9 cellular contexts compared by ENCODE assay signal in the genomic region with DNA sequence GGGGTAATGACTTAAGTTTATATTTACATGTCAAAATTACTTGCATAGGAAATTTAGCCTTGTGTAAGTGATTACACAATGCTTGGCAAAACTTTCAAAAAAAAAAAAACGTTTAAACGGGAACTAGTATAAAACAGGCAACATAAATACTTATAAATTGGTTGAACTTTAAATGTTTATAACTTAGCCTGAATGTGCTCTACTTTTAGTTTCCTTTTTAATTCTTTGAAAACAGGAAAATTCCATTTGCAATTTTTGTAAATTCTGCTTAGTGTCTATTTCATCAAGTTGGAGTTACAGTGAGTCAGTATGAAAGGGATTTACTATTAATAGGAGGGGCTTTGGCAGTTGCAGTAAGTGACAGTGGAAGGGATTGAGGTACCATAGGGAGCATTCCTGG. TPM values are rescaled to one million over a fixed set of nuclear protein-coding genes. Genes with fewer than 3 reads are reported as not detected.
DNase-seq lines count a peak whose midpoint lies in the region; ATAC-seq and TF ChIP-seq lines count a peak whose summit lies in the region.
"Had no signal": no experiment of that assay in that cellular context is flagged by ENCODE, and none has a peak within 500 bp of the region (broad histone marks: within the 10 kb centered on the region; RNA-seq: fewer than 3 reads in every experiment).

No MANE protein-coding gene starts in this region.

- TF ChIP-seq EP300 in transverse colon (IDR thresholded peaks at IDR 0.05; ENCODE audit: low read depth): no peak

- H3K4me3 ChIP-seq in iPS-18a (ENCODE audit: low read length) (peak overlapping the region; percentile 94), transverse colon (peak overlapping the region in 2 of 4 donors; percentile 56 to 87)

- ATAC-seq in activated T-cell treated with anti-CD3 and anti-CD28 coated beads, Interleukin-2, amount 50 U/mL, for 72 hours (replicated peaks in 1 of 2): no peak
- ATAC-seq in HG02870 (IDR thresholded peaks at IDR 0.05; ENCODE audit: unreplicated experiment): no peak

- no peak overlapping the region for H3K9ac ChIP-seq in iPS-18a (ENCODE audit: low read length)

- peaks cover 8% of the 10 kb centered on the region for H3K4me1 ChIP-seq in iPS-18a (ENCODE audit: control insufficient read depth, low read depth, low read length)
- H3K4me1 ChIP-seq in transverse colon: peaks cover 0 to 30% (median 0%) of the 10 kb centered on the region in 4 donors

- H3K9me3 Mint-ChIP-seq in activated T-cell treated with anti-CD3 and anti-CD28 coated beads, Interleukin-2, amount 50 U/mL, for 72 hours: peaks cover 0 to 1% of the 10 kb centered on the region in 2 donors
- no peaks in the 10 kb centered on the region for H3K9me3 Mint-ChIP-seq in activated T-helper 2 cell treated with anti-CD3 and anti-CD28 coated beads, Interferon-gamma antibody, Interleukin-2, Interleukin-4, amounts not matched to agents 10 μg/mL and 5 μg/mL and 100 μg/mL, durations not matched to agents 14 hours and 24 hours and 36 hours

- DNase-seq in activated T-cell treated with anti-CD3 and anti-CD28 coated beads, Interleukin-2, amount 50 U/mL, for 72 hours: no peak
- DNase-seq in activated T-cell treated with anti-CD3 and anti-CD28 coated beads, Interleukin-2, amount 50 U/mL, for 48 hours: no peak
- DNase-seq in activated T-helper 2 cell treated with anti-CD3 and anti-CD28 coated beads, Interferon-gamma antibody, Interleukin-2, Interleukin-4, amounts not matched to agents 10 μg/mL and 5 μg/mL and 100 μg/mL, durations not matched to agents 14 hours and 24 hours and 36 hours (ENCODE audit: low spot score): no peak
- DNase-seq in transverse colon (no peak), DMS53 (lab: John Stamatoyannopoulos, UW) (no peak), cerebellum (ENCODE audit: low spot score) (no peak)
- DNase-seq: NCI-H2171 treated with DMSO at 0.1 percent for 48 hours had no signal

- H3K27me3 Mint-ChIP-seq in activated T-cell treated with anti-CD3 and anti-CD28 coated beads, Interleukin-2, amount 50 U/mL, for 72 hours (ENCODE audit: low read depth): peaks cover 7% of the 10 kb centered on the region
- no peaks in the 10 kb centered on the region for H3K27me3 Mint-ChIP-seq in activated T-helper 2 cell treated with anti-CD3 and anti-CD28 coated beads, Interferon-gamma antibody, Interleukin-2, Interleukin-4, amounts not matched to agents 10 μg/mL and 5 μg/mL and 100 μg/mL, durations not matched to agents 14 hours and 24 hours and 36 hours (ENCODE audit: low read depth)

- TF ChIP-seq CTCF in transverse colon (IDR thresholded peaks at IDR 0.05): no peak

- H3K36me3 Mint-ChIP-seq in activated T-cell treated with anti-CD3 and anti-CD28 coated beads, Interleukin-2, amount 50 U/mL, for 72 hours (ENCODE audit: insufficient read depth in 2 of 2): peaks cover 11 to 14% of the 10 kb centered on the region in 2 donors
- H3K36me3 Mint-ChIP-seq in activated T-helper 2 cell treated with anti-CD3 and anti-CD28 coated beads, Interferon-gamma antibody, Interleukin-2, Interleukin-4, amounts not matched to agents 10 μg/mL and 5 μg/mL and 100 μg/mL, durations not matched to agents 14 hours and 24 hours and 36 hours (ENCODE audit: low read depth): peaks cover 23% of the 10 kb centered on the region

- in situ Hi-C loops in transverse colon (cut with MboI; ENCODE audit: low pct_ligation_motif_present in 1 of 4, low pct_unique_long_range_greater_than_20kb in 1 of 4, low sequenced_read_pairs in 3 of 4): no loop called here

- peaks cover 51% of the 10 kb centered on the region for H3K4me1 Mint-ChIP-seq in activated T-cell treated with anti-CD3 and anti-CD28 coated beads, Interleukin-2, amount 50 U/mL, for 72 hours (ENCODE audit: low read depth)
- peaks cover 29% of the 10 kb centered on the region for H3K4me1 Mint-ChIP-seq in activated T-helper 2 cell treated with anti-CD3 and anti-CD28 coated beads, Interferon-gamma antibody, Interleukin-2, Interleukin-4, amounts not matched to agents 10 μg/mL and 5 μg/mL and 100 μg/mL, durations not matched to agents 14 hours and 24 hours and 36 hours (ENCODE audit: low read depth)

- no peak for TF ChIP-seq POLR2A in transverse colon (IDR thresholded peaks at IDR 0.05)

- H3K36me3 ChIP-seq in iPS-18a (ENCODE audit: control insufficient read depth, low read depth, low read length): no peaks in the 10 kb centered on the region
- no peaks in the 10 kb centered on the region for H3K36me3 ChIP-seq in transverse colon

- H3K9me3 ChIP-seq in iPS-18a (ENCODE audit: control insufficient read depth, low read depth, low read length): peaks cover 13% of the 10 kb centered on the region
- H3K9me3 ChIP-seq in transverse colon: no peaks in the 10 kb centered on the region

- H3K27me3 ChIP-seq in iPS-18a (ENCODE audit: control insufficient read depth, insufficient read depth, low read length) (no peaks in the 10 kb centered on the region), transverse colon (no peaks in the 10 kb centered on the region)

- H3K27ac ChIP-seq in iPS-18a (ENCODE audit: low read length) (no peak overlapping the region), transverse colon (peak overlapping the region; percentile 94 to 99 (median 99))

- WGBS in transverse colon (ENCODE audit: low coverage in 1 of 2), 2 donors: 0 to 15% methylated on average over 2 of the region's 2 CpGs

- intact Hi-C loops in activated T-helper 2 cell treated with anti-CD3 and anti-CD28 coated beads, Interferon-gamma antibody, Interleukin-2, Interleukin-4, amounts not matched to agents 10 μg/mL and 5 μg/mL and 100 μg/mL, durations not matched to agents 14 hours and 24 hours and 36 hours (cut with micrococcal nuclease): loop anchor here (5.0 to 10.0 kb wide), 5 partner anchors 43 to 421 kb away; no protein-coding TSS in a partner anchor
- intact Hi-C loops in transverse colon (cut with DNase I; ENCODE audit: low total_unique reads): no loop called here

- H3K27ac Mint-ChIP-seq in activated T-cell treated with anti-CD3 and anti-CD28 coated beads, Interleukin-2, amount 50 U/mL, for 72 hours: peak overlapping the region; percentile 100
- peak overlapping the region; percentile 100 for H3K27ac Mint-ChIP-seq in activated T-helper 2 cell treated with anti-CD3 and anti-CD28 coated beads, Interferon-gamma antibody, Interleukin-2, Interleukin-4, amounts not matched to agents 10 μg/mL and 5 μg/mL and 100 μg/mL, durations not matched to agents 14 hours and 24 hours and 36 hours

- H3K4me3 Mint-ChIP-seq in activated T-cell treated with anti-CD3 and anti-CD28 coated beads, Interleukin-2, amount 50 U/mL, for 72 hours: peak overlapping the region; percentile 91 to 92
- H3K4me3 Mint-ChIP-seq in activated T-helper 2 cell treated with anti-CD3 and anti-CD28 coated beads, Interferon-gamma antibody, Interleukin-2, Interleukin-4, amounts not matched to agents 10 μg/mL and 5 μg/mL and 100 μg/mL, durations not matched to agents 14 hours and 24 hours and 36 hours (ENCODE audit: low read depth): peak overlapping the region; percentile 99

RNA-seq across cellular contexts. Expression of a gene that starts 2.6 kb away (rescaled TPM):
- 10 to 100 TPM; 82.1 to 89.5 TPM for total RNA-seq in activated T-cell treated with anti-CD3 and anti-CD28 coated beads, Interleukin-2, amount 50 U/mL, for 72 hours
- total RNA-seq in activated T-helper 2 cell treated with anti-CD3 and anti-CD28 coated beads, Interferon-gamma antibody, Interleukin-2, Interleukin-4, amounts not matched to agents 10 μg/mL and 5 μg/mL and 100 μg/mL, durations not matched to agents 14 hours and 24 hours and 36 hours: 105 and 106 TPM in 2 replicates
- total RNA-seq in transverse colon (100 to 1,000 TPM in 1 of 4 donors, 10 to 100 TPM in 3; 20.7 to 103 (median 79.5) TPM), cerebellum (90.6 TPM)
